10 cellular contexts compared by ENCODE assay signal in the genomic region with DNA sequence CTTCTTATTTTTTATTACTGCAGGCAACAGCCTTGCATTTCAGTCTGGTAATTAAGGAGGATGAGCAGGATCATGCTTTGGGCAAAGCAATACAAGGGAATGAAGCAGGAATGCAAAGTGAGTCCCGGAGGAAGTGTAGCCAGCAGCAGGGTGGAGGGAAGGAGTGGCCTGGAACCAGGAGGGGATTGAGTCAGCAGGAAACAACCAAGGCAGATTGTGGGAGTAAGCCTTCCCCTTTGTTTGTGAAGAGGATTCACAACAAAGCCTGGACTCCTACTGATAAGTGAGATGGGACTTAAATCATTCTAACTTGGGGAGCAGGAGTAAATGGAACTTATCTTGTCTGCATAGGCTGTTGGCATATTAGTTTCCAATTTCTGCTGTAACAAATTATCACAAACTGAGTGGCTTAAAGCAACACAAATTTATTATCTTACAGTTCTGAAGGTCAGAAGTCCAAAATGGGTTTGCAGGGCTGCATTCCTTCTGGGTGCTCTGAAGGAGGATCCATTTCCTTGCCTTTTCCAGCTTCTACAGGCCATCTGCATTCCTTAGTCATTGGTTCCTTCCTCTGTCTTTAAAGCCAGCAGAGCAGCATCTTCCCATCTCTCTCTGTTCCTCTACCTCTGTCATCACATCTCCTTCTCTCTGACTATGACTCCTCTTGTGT.
DNase-seq lines count a peak whose midpoint lies in the region; ATAC-seq lines count a peak whose summit lies in the region.
"Had no signal": no experiment of that assay in that cellular context is flagged by ENCODE, and none has a peak within 500 bp of the region (broad histone marks: within the 10 kb centered on the region; RNA-seq: fewer than 3 reads in every experiment).

No MANE protein-coding gene starts in this region.

- no peak overlapping the region for H3K4ac ChIP-seq in mesenchymal stem cell (ENCODE audit: low read depth in 1 of 2, low read length in 2 of 2)

- DNase-seq in COLO829 (ENCODE audit: low spot score) (peak; percentile 27), MG63 (peak; percentile 69), mesenchymal stem cell (peak; percentile 53), NCI-H446 (lab: John Stamatoyannopoulos, UW) (no peak), NCI-H748 treated with DMSO at 0.1 percent for 48 hours (lab: John Stamatoyannopoulos, UW) (no peak), NCI-H345 treated with DMSO at 0.1 percent for 48 hours (lab: John Stamatoyannopoulos, UW; ENCODE audit: unreplicated experiment) (no peak)
- DNase-seq: activated T-cell treated with anti-CD3 and anti-CD28 coated beads, Interleukin-2, amount 50 U/mL, for 4 hours; NCI-H1105 had no signal

- intact Hi-C loops in dendritic cell treated with granulocyte-macrophage colony-stimulating factor and Interleukin-4, amounts not matched to agents 40 ng/mL and 50 ng/mL, for 4 days (cut with micrococcal nuclease): no loop called here

- H2BK12ac ChIP-seq in mesenchymal stem cell (ENCODE audit: low read length in 2 of 2): no peak overlapping the region

- H3K27me3 Mint-ChIP-seq in dendritic cell treated with granulocyte-macrophage colony-stimulating factor and Interleukin-4, amounts not matched to agents 40 ng/mL and 50 ng/mL, for 4 days: no peaks in the 10 kb centered on the region

- H4K8ac ChIP-seq in mesenchymal stem cell (ENCODE audit: low read length): peak overlapping the region; percentile 75

- no peak overlapping the region for H3K4me2 ChIP-seq in mesenchymal stem cell (ENCODE audit: low read length, poor library complexity, severe bottlenecking)

- H3K27ac ChIP-seq in mesenchymal stem cell (ENCODE audit: low read length, poor library complexity, severe bottlenecking): peak overlapping the region; percentile 82

- no peak overlapping the region for H3K23ac ChIP-seq in mesenchymal stem cell (ENCODE audit: low read length in 2 of 2)

- no peaks in the 10 kb centered on the region for H3K27me3 ChIP-seq in MG63
- H3K27me3 ChIP-seq in mesenchymal stem cell (ENCODE audit: control insufficient read depth in 1 of 2, insufficient read depth in 1 of 2, low read length in 2 of 2): peaks cover 0 to 9% of the 10 kb centered on the region in 2 experiments

- no peak overlapping the region for H4K91ac ChIP-seq in mesenchymal stem cell (ENCODE audit: low read length)

- H2BK120ac ChIP-seq in mesenchymal stem cell (ENCODE audit: low read depth, low read length): no peak overlapping the region

- H3K18ac ChIP-seq in mesenchymal stem cell (ENCODE audit: low read depth in 1 of 2, low read length in 2 of 2): no peak overlapping the region

- H3K4me3 ChIP-seq in MG63 (no peak overlapping the region), mesenchymal stem cell (ENCODE audit: insufficient read depth in 1 of 2, low read depth in 1 of 2, low read length in 2 of 2) (peak overlapping the region in 1 of 2 experiments; percentile 65)

- no peak overlapping the region for H2AK5ac ChIP-seq in mesenchymal stem cell (ENCODE audit: low read length, severe bottlenecking)

- H3K9ac ChIP-seq in mesenchymal stem cell (ENCODE audit: low read length): peak overlapping the region; percentile 57

- H2BK5ac ChIP-seq in mesenchymal stem cell (ENCODE audit: low read depth, low read length, poor library complexity, severe bottlenecking): no peak overlapping the region

- H3K36me3 ChIP-seq in MG63 (no peaks in the 10 kb centered on the region), mesenchymal stem cell (ENCODE audit: control insufficient read depth in 1 of 2, insufficient read depth in 2 of 2, low read depth in 1 of 2, low read length in 2 of 2) (no peaks in the 10 kb centered on the region)

- H3K9me3 ChIP-seq in MG63: no peaks in the 10 kb centered on the region
- H3K9me3 ChIP-seq in mesenchymal stem cell (ENCODE audit: control insufficient read depth, low read length): no peaks in the 10 kb centered on the region

- 0% methylated on average over 1 of the region's 1 CpG for WGBS in mesenchymal stem cell

- peaks cover 8% of the 10 kb centered on the region for H3K4me1 ChIP-seq in mesenchymal stem cell (ENCODE audit: control insufficient read depth, insufficient read depth, low read depth, low read length)

- H3K79me1 ChIP-seq in mesenchymal stem cell (replicated peaks; ENCODE audit: low read length, poor library complexity, severe bottlenecking): no peaks in the 10 kb centered on the region

- no peak overlapping the region for H3K4me3 Mint-ChIP-seq in dendritic cell treated with granulocyte-macrophage colony-stimulating factor and Interleukin-4, amounts not matched to agents 40 ng/mL and 50 ng/mL, for 4 days
- H3K4me3 Mint-ChIP-seq: activated T-cell treated with anti-CD3 and anti-CD28 coated beads, Interleukin-2, amount 50 U/mL, for 4 hours had no signal

- no peaks in the 10 kb centered on the region for H3K36me3 Mint-ChIP-seq in dendritic cell treated with granulocyte-macrophage colony-stimulating factor and Interleukin-4, amounts not matched to agents 40 ng/mL and 50 ng/mL, for 4 days (ENCODE audit: low read depth)

- H2BK15ac ChIP-seq in mesenchymal stem cell (ENCODE audit: low read depth, poor library complexity, severe bottlenecking): no peak overlapping the region

- no peak overlapping the region for H3K14ac ChIP-seq in mesenchymal stem cell (ENCODE audit: low read length in 2 of 2)

- ATAC-seq in GM18858 (IDR thresholded peaks at IDR 0.05; ENCODE audit: unreplicated experiment): no peak

- H3K9me3 Mint-ChIP-seq in dendritic cell treated with granulocyte-macrophage colony-stimulating factor and Interleukin-4, amounts not matched to agents 40 ng/mL and 50 ng/mL, for 4 days: no peaks in the 10 kb centered on the region
- H3K9me3 Mint-ChIP-seq: activated T-cell treated with anti-CD3 and anti-CD28 coated beads, Interleukin-2, amount 50 U/mL, for 4 hours had no signal

- H3K4me1 Mint-ChIP-seq in dendritic cell treated with granulocyte-macrophage colony-stimulating factor and Interleukin-4, amounts not matched to agents 40 ng/mL and 50 ng/mL, for 4 days (ENCODE audit: low read depth): peaks cover 20% of the 10 kb centered on the region

- H3K27ac Mint-ChIP-seq in dendritic cell treated with granulocyte-macrophage colony-stimulating factor and Interleukin-4, amounts not matched to agents 40 ng/mL and 50 ng/mL, for 4 days: peak overlapping the region; percentile 43

- no peak overlapping the region for H2AFZ ChIP-seq in mesenchymal stem cell (ENCODE audit: low read depth, low read length)

Comparison
In these comparisons a context has a peak if more than half of its experiments do, and no peak if none do; other contexts are left out.
1. DNase-seq: peak in COLO829 (single experiment), MG63 (single experiment) and mesenchymal stem cell (single experiment); none in NCI-H446 (0 of 2), NCI-H748 treated with DMSO at 0.1 percent for 48 hours (single experiment) and NCI-H345 treated with DMSO at 0.1 percent for 48 hours (single experiment).